Comparison of ENCODE assay signal across 8 cellular contexts in the genomic region with DNA sequence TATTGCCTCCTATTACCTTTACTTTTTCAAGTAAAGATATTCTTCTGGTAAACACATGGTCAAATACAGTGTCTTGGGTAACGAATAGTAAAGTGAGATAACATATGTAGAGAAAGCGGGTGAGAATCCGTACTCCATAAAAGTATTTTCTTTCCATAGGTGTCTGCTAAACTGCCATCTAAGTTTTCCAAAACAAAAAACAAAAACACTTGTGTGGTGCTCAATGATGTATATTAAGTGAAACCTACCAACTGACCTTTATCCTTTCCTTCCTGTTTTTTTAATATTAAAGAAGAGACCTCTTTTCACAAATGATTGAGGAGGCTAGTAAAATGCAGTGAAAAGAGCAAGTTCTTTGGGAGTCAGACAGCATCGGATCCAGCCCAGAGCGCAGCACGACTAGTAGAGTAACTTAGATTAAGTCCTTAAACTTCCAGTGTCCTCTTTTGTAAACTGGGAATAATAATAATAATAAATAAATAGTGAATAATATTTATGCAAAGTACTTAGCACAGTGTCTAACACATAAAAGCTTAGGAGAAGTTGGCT. TPM values are rescaled to one million over a fixed set of nuclear protein-coding genes. Genes with fewer than 3 reads are reported as not detected.
A peak's percentile ranks its signal among the peaks of the same experiment; 100 is the strongest.
DNase-seq lines count a peak whose midpoint lies in the region; ATAC-seq, FAIRE-seq and TF ChIP-seq lines count a peak whose summit lies in the region.

No MANE protein-coding gene starts in this region.

- H3K9me3 ChIP-seq in pancreas = no peaks in the 10 kb centered on the region

- ATAC-seq in GM21360 (IDR thresholded peaks at IDR 0.05; ENCODE audit: unreplicated experiment) = peak; percentile 9
- ATAC-seq in pancreas = no peak
- no peak for ATAC-seq in HG02763 (IDR thresholded peaks at IDR 0.05; ENCODE audit: unreplicated experiment)
- no peak for ATAC-seq in HG03521 (IDR thresholded peaks at IDR 0.05; ENCODE audit: unreplicated experiment)

- H3K27ac ChIP-seq in KMS-11 (peak overlapping the region; percentile 71), dorsolateral prefrontal cortex (peak overlapping the region in 48 of 59 donors; percentile 12 to 92 (median 78)), pancreas (peak overlapping the region in 3 of 4 donors; percentile 55 to 82 (median 74))

- TF ChIP-seq CTCF in KMS-11 (conservative IDR thresholded peaks at IDR 0.05; ENCODE audit: low read depth, low read length) = no peak
- no peak for TF ChIP-seq CTCF in dorsolateral prefrontal cortex (IDR thresholded peaks at IDR 0.05 in 54 of 56, conservative IDR thresholded peaks at IDR 0.05 in 2 of 56; ENCODE audit: low read depth in 1 of 56, partially characterized antibody in 56 of 56)
- TF ChIP-seq CTCF in pancreas (IDR thresholded peaks at IDR 0.05) = no peak
- no peak for TF ChIP-seq CTCF in GM10266 (IDR thresholded peaks at IDR 0.05; ENCODE audit: control insufficient read depth, insufficient read depth, low read depth, missing control alignments)
- TF ChIP-seq CTCF in GM13976 (IDR thresholded peaks at IDR 0.05; ENCODE audit: borderline replicate concordance, control extremely low read depth, extremely low read depth, insufficient read depth, missing control alignments) = no peak

- no peak overlapping the region for H3K4me3 ChIP-seq in KMS-11 (IDR thresholded peaks at IDR 0.05; ENCODE audit: insufficient read depth, low read depth, low read length)
- peak overlapping the region; percentile 53 to 99 (median 85) for H3K4me3 ChIP-seq in dorsolateral prefrontal cortex
- H3K4me3 ChIP-seq in pancreas = peak overlapping the region; percentile 53 to 87 (median 74)

- H3K79me2 ChIP-seq in KMS-11 (ENCODE audit: insufficient read depth, low read depth) = peaks cover 39% of the 10 kb centered on the region

- WGBS in pancreas, 2 donors = 35 to 37% methylated on average over 6 of the region's 6 CpGs

- no peaks in the 10 kb centered on the region for H4K20me1 ChIP-seq in KMS-11 (ENCODE audit: insufficient read depth)

- peaks cover 24% of the 10 kb centered on the region for H3K4me1 ChIP-seq in KMS-11 (ENCODE audit: low read depth, poor library complexity, severe bottlenecking)
- peaks cover 6 to 8% (median 8%) of the 10 kb centered on the region in 3 donors for H3K4me1 ChIP-seq in pancreas

- peak overlapping the region; percentile 84 for H2AFZ ChIP-seq in KMS-11 (ENCODE audit: low read depth)

- in situ Hi-C loops in GM13976 (cut with MboI; ENCODE audit: low sequenced_read_pairs, unreplicated experiment) = loop anchor here (5.0 kb wide), 1 partner anchor 242 kb away; no protein-coding TSS in a partner anchor

- no peak for DNase-seq in dorsolateral prefrontal cortex
- no peak for DNase-seq in pancreas
- no peak for DNase-seq in GM10266 (ENCODE audit: extremely low spot score)
- no peak for DNase-seq in GM13976 (ENCODE audit: low spot score)

- peak overlapping the region; percentile 75 for H3K4me2 ChIP-seq in KMS-11

- no peaks in the 10 kb centered on the region for H3K36me3 ChIP-seq in KMS-11 (ENCODE audit: insufficient read depth)
- H3K36me3 ChIP-seq in pancreas = no peaks in the 10 kb centered on the region

- FAIRE-seq in pancreas (lab: Jason Lieb, UNC) = no peak

- peak overlapping the region; percentile 81 for H3K9ac ChIP-seq in KMS-11

- intact Hi-C loops in dorsolateral prefrontal cortex (cut with DNase I) (loop anchor here (1.0 to 5.0 kb wide), 4 partner anchors 132 to 437 kb away; a partner anchor contains a TSS), pancreas (cut with DNase I) (no loop called here)

- H3K27me3 ChIP-seq in KMS-11 (ENCODE audit: insufficient read depth, low read depth) (no peaks in the 10 kb centered on the region), dorsolateral prefrontal cortex (peaks cover 0 to 3% (median 0%) of the 10 kb centered on the region in 45 donors), pancreas (no peaks in the 10 kb centered on the region)

RNA-seq across cellular contexts. Expression of a gene that starts 0.4 kb away (rescaled TPM):
- total RNA-seq in dorsolateral prefrontal cortex (10 to 100 TPM; 11.4 to 19.5 (median 15.0) TPM), pancreas (10 to 100 TPM in 2 of 6 donors, 1 to 10 TPM in 4; 6.7 to 11.7 (median 8.8) TPM)
- polyA plus RNA-seq in pancreas = 1 to 10 TPM; 3.3 TPM

Comparison
In these comparisons a context has a peak if more than half of its experiments do, and no peak if none do; other contexts are left out.
1. intact Hi-C loops: an anchor here in dorsolateral prefrontal cortex (1.0 to 5.0 kb wide); none called in pancreas.